In the genomic region with DNA sequence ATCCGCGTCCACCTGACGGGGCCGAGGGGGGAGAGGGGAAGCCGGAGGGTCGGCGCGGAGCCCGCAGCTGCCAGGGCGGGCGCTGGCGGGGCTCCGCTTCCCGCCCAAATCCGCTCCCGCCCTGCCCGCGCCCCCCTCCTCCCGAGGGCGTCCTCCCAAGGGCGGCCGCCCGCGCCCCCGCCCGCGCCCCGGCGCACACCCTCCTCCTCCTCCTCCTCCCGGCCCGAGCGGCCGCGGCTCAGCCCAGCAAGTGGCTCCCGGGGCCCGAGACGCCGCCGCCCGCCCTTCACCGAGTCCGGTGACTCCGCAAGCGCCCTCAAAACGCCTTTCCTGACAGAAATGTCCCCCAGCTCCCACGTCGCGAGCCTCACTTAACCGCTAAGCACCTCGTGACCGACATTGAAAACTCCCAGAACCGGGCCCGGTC, we compare ENCODE assay signal across 8 cellular contexts. TPM values are rescaled to one million over a fixed set of nuclear protein-coding genes. Genes with fewer than 3 reads are reported as not detected.
DNase-seq lines count a peak whose midpoint lies in the region; ATAC-seq lines count a peak whose summit lies in the region.

No MANE protein-coding gene starts in this region.

- H3K4me3 Mint-ChIP-seq in activated CD4-positive, alpha-beta memory T cell treated with anti-CD3 and anti-CD28 coated beads for 36 hours, result peak overlapping the region; percentile 95
- H3K4me3 Mint-ChIP-seq in stimulated activated naive CD8-positive, alpha-beta T cell treated with anti-CD3 and anti-CD28 coated beads, Interleukin-15, amount 100 ng/mL, for 72 hours, result peak overlapping the region; percentile 96 to 98

- H3K36me3 Mint-ChIP-seq in activated CD4-positive, alpha-beta memory T cell treated with anti-CD3 and anti-CD28 coated beads for 36 hours, result peaks cover 42% of the 10 kb centered on the region

- H3K27me3 Mint-ChIP-seq in activated CD4-positive, alpha-beta memory T cell treated with anti-CD3 and anti-CD28 coated beads for 36 hours, result peaks cover 4% of the 10 kb centered on the region
- peaks cover 19% of the 10 kb centered on the region for H3K27me3 Mint-ChIP-seq in stimulated activated naive CD8-positive, alpha-beta T cell treated with anti-CD3 and anti-CD28 coated beads, Interleukin-15, amount 100 ng/mL, for 72 hours

- no peaks in the 10 kb centered on the region for H3K27me3 ChIP-seq in HUES6 (ENCODE audit: control insufficient read depth, insufficient read depth, low read length)
- H3K27me3 ChIP-seq in mucosa of stomach (ENCODE audit: control insufficient read depth, insufficient read depth, low read length), result no peaks in the 10 kb centered on the region

- H3K9me3 ChIP-seq in HUES6 (ENCODE audit: control insufficient read depth, insufficient read depth, low read depth, low read length), result no peaks in the 10 kb centered on the region
- H3K9me3 ChIP-seq in mucosa of stomach (ENCODE audit: control insufficient read depth, low read length), result no peaks in the 10 kb centered on the region

- H3K4me3 ChIP-seq in HUES6 (ENCODE audit: low read depth, low read length) (peak overlapping the region; percentile 95), mucosa of stomach (ENCODE audit: low read length) (peak overlapping the region; percentile 91)

- ATAC-seq in stimulated activated naive CD8-positive, alpha-beta T cell treated with anti-CD3 and anti-CD28 coated beads, Interleukin-15, amount 100 ng/mL, for 72 hours, result peak; percentile 25

- H3K9me3 Mint-ChIP-seq in activated CD4-positive, alpha-beta memory T cell treated with anti-CD3 and anti-CD28 coated beads for 36 hours, result no peaks in the 10 kb centered on the region
- no peaks in the 10 kb centered on the region for H3K9me3 Mint-ChIP-seq in stimulated activated naive CD8-positive, alpha-beta T cell treated with anti-CD3 and anti-CD28 coated beads, Interleukin-15, amount 100 ng/mL, for 72 hours

- H3K9ac ChIP-seq in HUES6 (ENCODE audit: low read length), result peak overlapping the region; percentile 99
- H3K9ac ChIP-seq in mucosa of stomach (ENCODE audit: low read length), result peak overlapping the region; percentile 99

- peak overlapping the region; percentile 100 for H3K27ac Mint-ChIP-seq in activated CD4-positive, alpha-beta memory T cell treated with anti-CD3 and anti-CD28 coated beads for 36 hours
- peak overlapping the region; percentile 100 for H3K27ac Mint-ChIP-seq in stimulated activated naive CD8-positive, alpha-beta T cell treated with anti-CD3 and anti-CD28 coated beads, Interleukin-15, amount 100 ng/mL, for 72 hours

- H3K36me3 ChIP-seq in HUES6 (ENCODE audit: control insufficient read depth, insufficient read depth, low read length) (peaks cover 45% of the 10 kb centered on the region), mucosa of stomach (ENCODE audit: control insufficient read depth, insufficient read depth, low read length) (no peaks in the 10 kb centered on the region)

- CTCF ChIA-PET in activated CD4-positive, alpha-beta memory T cell treated with anti-CD3 and anti-CD28 coated beads for 36 hours (lab: Charles Lee), result interaction anchor here (1.0 to 2.8 kb wide), 7 partner anchors 13 to 87 kb away, joined by 3 to 12 read pairs (median 5); no protein-coding TSS in a partner anchor

- H3K27ac ChIP-seq in HUES6 (ENCODE audit: low read depth, low read length), result peak overlapping the region; percentile 95
- H3K27ac ChIP-seq in epithelial cell of prostate, result peak overlapping the region; percentile 91

- POLR2A ChIA-PET in activated CD4-positive, alpha-beta memory T cell treated with anti-CD3 and anti-CD28 coated beads for 36 hours (lab: Charles Lee), result interaction anchor here (0.6 to 4.6 kb wide), 6 partner anchors 34 to 166 kb away, joined by 3 to 117 read pairs (median 8); a partner anchor contains a TSS

- H3K4me1 ChIP-seq in HUES6 (ENCODE audit: control insufficient read depth, insufficient read depth, low read length), result peaks cover 19% of the 10 kb centered on the region; the same call in 1 of the 2 replicates
- H3K4me1 ChIP-seq in mucosa of stomach (ENCODE audit: control insufficient read depth, insufficient read depth, low read length), result peaks cover 6% of the 10 kb centered on the region

- H3K4me1 Mint-ChIP-seq in activated CD4-positive, alpha-beta memory T cell treated with anti-CD3 and anti-CD28 coated beads for 36 hours (ENCODE audit: low read depth), result peaks cover 11% of the 10 kb centered on the region
- H3K4me1 Mint-ChIP-seq in stimulated activated naive CD8-positive, alpha-beta T cell treated with anti-CD3 and anti-CD28 coated beads, Interleukin-15, amount 100 ng/mL, for 72 hours, result peaks cover 29% of the 10 kb centered on the region

- intact Hi-C loops in activated CD4-positive, alpha-beta memory T cell treated with anti-CD3 and anti-CD28 coated beads for 36 hours (cut with micrococcal nuclease), result loop anchor here (1.0 to 2.0 kb wide), 6 partner anchors 15 to 950 kb away; a partner anchor contains a TSS

- peak in 2 of 3 experiments; percentile 4 to 14 for DNase-seq in activated CD8-positive, alpha-beta memory T cell treated with anti-CD3 and anti-CD28 coated beads for 48 hours (ENCODE audit: low read depth in 2 of 3, low spot score in 2 of 3)
- no peak for DNase-seq in activated CD8-positive, alpha-beta memory T cell treated with anti-CD3 and anti-CD28 coated beads, Interleukin-2, amount 50 U/mL, for 48 hours
- peak; percentile 60 for DNase-seq in activated CD4-positive, alpha-beta memory T cell treated with anti-CD3 and anti-CD28 coated beads for 36 hours
- DNase-seq in epithelial cell of prostate (ENCODE audit: low read depth, low spot score) (no peak), SKM-1 (lab: John Stamatoyannopoulos, UW; ENCODE audit: unreplicated experiment) (no peak)
- peak in 1 of 2 donors; percentile 53 for DNase-seq in stimulated activated naive CD8-positive, alpha-beta T cell treated with anti-CD3 and anti-CD28 coated beads, Interleukin-15, amount 100 ng/mL, for 72 hours

RNA-seq across cellular contexts. Expression of a gene that starts 0.5 kb away (rescaled TPM):
- 100 to 1,000 TPM; 610 to 614 TPM for total RNA-seq in activated CD4-positive, alpha-beta memory T cell treated with anti-CD3 and anti-CD28 coated beads for 36 hours

RNA-seq across cellular contexts. Expression of a gene that starts 37.1 kb away (rescaled TPM):
- total RNA-seq in activated CD4-positive, alpha-beta memory T cell treated with anti-CD3 and anti-CD28 coated beads for 36 hours, result 10 to 100 TPM; 26.1 to 26.5 TPM

Comparison
In these comparisons a context has a peak if more than half of its experiments do, and no peak if none do; other contexts are left out.
1. DNase-seq: peak in activated CD8-positive, alpha-beta memory T cell treated with anti-CD3 and anti-CD28 coated beads for 48 hours (2 of 3) and activated CD4-positive, alpha-beta memory T cell treated with anti-CD3 and anti-CD28 coated beads for 36 hours (single experiment); none in activated CD8-positive, alpha-beta memory T cell treated with anti-CD3 and anti-CD28 coated beads, Interleukin-2, amount 50 U/mL, for 48 hours (single experiment), epithelial cell of prostate (single experiment) and SKM-1 (single experiment).